Comparison of ENCODE assay signal across 20 cellular contexts in the genomic region with DNA sequence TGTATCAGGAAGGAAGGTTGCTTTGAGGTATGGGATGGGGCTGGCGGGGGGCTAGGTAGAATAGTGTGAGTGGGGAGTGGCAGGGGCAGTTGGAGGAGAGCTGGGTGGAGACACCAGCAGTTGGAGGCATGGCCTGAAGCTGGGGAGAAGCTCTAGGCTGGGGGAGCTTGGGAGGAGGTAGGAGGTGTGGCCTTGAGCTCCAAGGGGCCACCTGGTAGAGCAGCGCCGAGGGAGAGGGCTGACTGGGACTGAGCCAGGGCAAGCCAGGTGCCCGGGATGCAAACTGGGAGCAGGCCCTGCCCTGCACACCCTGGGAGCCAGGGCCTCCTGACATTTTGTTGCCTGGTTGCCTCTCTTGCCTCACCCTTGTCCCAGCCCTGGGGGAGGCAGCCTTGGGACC. TPM values are rescaled to one million over a fixed set of nuclear protein-coding genes. Genes with fewer than 3 reads are reported as not detected.
DNase-seq lines count a peak whose midpoint lies in the region; ATAC-seq and TF ChIP-seq lines count a peak whose summit lies in the region.
"Had no signal": no experiment of that assay in that cellular context is flagged by ENCODE, and none has a peak within 500 bp of the region (broad histone marks: within the 10 kb centered on the region; RNA-seq: fewer than 3 reads in every experiment).

No MANE protein-coding gene starts in this region.

- no peak for TF ChIP-seq POLR2A in prostate gland (IDR thresholded peaks at IDR 0.05)

- H2BK15ac ChIP-seq in H9 (ENCODE audit: low read depth, low read length), result no peak overlapping the region

- POLR2A ChIA-PET in Caco-2 (lab: Charles Lee), result no interaction called here

- no peak overlapping the region for H3K9ac ChIP-seq in H9 (ENCODE audit: extremely low read depth, insufficient read length, low read length)
- H3K9ac ChIP-seq: KMS-11 had no signal

- H4K5ac ChIP-seq in H9 (ENCODE audit: insufficient read length, low read depth, low read length), result no peak overlapping the region

- no peak overlapping the region for H3T11ph ChIP-seq in H9 (ENCODE audit: low read length)

- H3K27ac Mint-ChIP-seq in H9 (peak overlapping the region in 1 of 3 experiments; percentile 1; a peak in 2 of 7 replicates), Caco-2 (ENCODE audit: unreplicated experiment) (no peak overlapping the region)
- H3K27ac Mint-ChIP-seq: GM23338, HFFc6 had no signal

- H3K36me3 ChIP-seq in prostate gland (no peaks in the 10 kb centered on the region), Caco-2 (ENCODE audit: control insufficient read depth, insufficient read depth, low read length) (no peaks in the 10 kb centered on the region)
- H3K36me3 ChIP-seq: MG63, Peyer's patch had no signal

- H3K4me3 ChIP-seq in prostate gland (no peak overlapping the region), Caco-2 (ENCODE audit: low read depth, low read length) (no peak overlapping the region)
- H3K4me3 ChIP-seq: A549, GM12878, GM23338, MG63, Peyer's patch had no signal

- H4K20me1 ChIP-seq in H9 (ENCODE audit: control insufficient read depth, insufficient read depth, insufficient read length), result no peaks in the 10 kb centered on the region

- H3K4me3 Mint-ChIP-seq in H9 (no peak overlapping the region), Caco-2 (ENCODE audit: unreplicated experiment) (no peak overlapping the region)
- H3K4me3 Mint-ChIP-seq: GM23338, HFFc6 had no signal

- no peak overlapping the region for H3K4ac ChIP-seq in H9 (ENCODE audit: low read depth, low read length)

- H2BK12ac ChIP-seq in H9 (ENCODE audit: insufficient read length, low read depth, low read length), result no peak overlapping the region

- H2AFZ ChIP-seq in H9 (ENCODE audit: low read length), result no peak overlapping the region
- H2AFZ ChIP-seq: GM23338 had no signal

- DNase-seq in H9 (no peak), left cardiac atrium (no peak), prostate gland (ENCODE audit: low spot score) (no peak), GM13977 (ENCODE audit: low spot score) (no peak), NCI-H82 treated with DMSO at 0.1 percent for 48 hours (lab: John Stamatoyannopoulos, UW; ENCODE audit: unreplicated experiment) (no peak), Caco-2 (no peak)
- DNase-seq: DMS79, HFFc6, MG63, NCI-H1105 treated with DMSO at 0.1 percent for 48 hours, NCI-H187, NCI-H774, Peyer's patch, SHP77 treated with DMSO at 0.1 percent for 48 hours had no signal

- H3K56ac ChIP-seq in H9 (ENCODE audit: insufficient read length, low read depth, low read length), result no peak overlapping the region

- TF ChIP-seq CTCF in H9 (conservative IDR thresholded peaks at IDR 0.05) (no peak), prostate gland (IDR thresholded peaks at IDR 0.05) (no peak), GM13977 (IDR thresholded peaks at IDR 0.05; ENCODE audit: extremely low read depth, insufficient read depth, missing control alignments) (no peak), Caco-2 (IDR thresholded peaks at IDR 0.05; ENCODE audit: insufficient read depth in 1 of 2, low read depth in 1 of 2, low read length in 1 of 2, severe bottlenecking in 1 of 2, unreplicated experiment in 1 of 2) (no peak)

- ATAC-seq in left cardiac atrium, result peak; percentile 14 to 31
- ATAC-seq in HG03442 (IDR thresholded peaks at IDR 0.05; ENCODE audit: unreplicated experiment), result no peak
- ATAC-seq: A549, GM12878, GM23338 had no signal

- H3K27me3 Mint-ChIP-seq in H9 (ENCODE audit: low read depth) (peaks cover 7% of the 10 kb centered on the region; the same call in 1 of the 2 replicates), Caco-2 (ENCODE audit: insufficient read depth, unreplicated experiment) (no peaks in the 10 kb centered on the region)

- in situ Hi-C loops in GM13977 (cut with MboI; ENCODE audit: low pct_unique_long_range_greater_than_20kb, low sequenced_read_pairs, unreplicated experiment), result loop anchor here (25.0 kb wide), 2 partner anchors 592 to 742 kb away; no protein-coding TSS in a partner anchor

- H3K79me1 ChIP-seq in H9 (ENCODE audit: insufficient read depth, low read depth, low read length, poor library complexity, severe bottlenecking), result no peaks in the 10 kb centered on the region

- no peak overlapping the region; the same call in 1 of the 2 replicates for H3K14ac ChIP-seq in H9 (ENCODE audit: insufficient read depth, low read length)

- H2AK5ac ChIP-seq in H9 (ENCODE audit: insufficient read length, low read length), result no peak overlapping the region

- H4K91ac ChIP-seq in H9 (ENCODE audit: insufficient read length, low read depth, low read length), result peak overlapping the region; percentile 0

- peak overlapping the region; percentile 4 for H3K18ac ChIP-seq in H9 (ENCODE audit: insufficient read length, low read depth, low read length)

- H3K4me1 ChIP-seq in H9 (ENCODE audit: insufficient read depth, low read length) (peaks cover 3% of the 10 kb centered on the region; the same call in 1 of the 2 replicates), prostate gland (replicated peaks) (no peaks in the 10 kb centered on the region), Caco-2 (peaks cover 17% of the 10 kb centered on the region)
- H3K4me1 ChIP-seq: Peyer's patch had no signal

- no CpG with 5 or more reads among the region's 4 CpGs for WGBS in H9 (ENCODE audit: extremely low coverage, insufficient read length, low lambda C conversion rate)
- WGBS in prostate gland, result 71% methylated on average over 4 of the region's 4 CpGs

- H3K27ac ChIP-seq in H9 (ENCODE audit: insufficient read length, low read depth, low read length) (no peak overlapping the region), cingulate gyrus (ENCODE audit: low read depth, low read length) (peak overlapping the region; percentile 82), prostate gland (peak overlapping the region; percentile 42 to 52)
- H3K27ac ChIP-seq: KMS-11 had no signal

- H3K79me2 ChIP-seq in H9 (ENCODE audit: insufficient read depth, low read length), result no peaks in the 10 kb centered on the region

- peaks cover 2 to 14% (median 5%) of the 10 kb centered on the region in 3 experiments; a peak in 6 of 7 replicates for H3K36me3 Mint-ChIP-seq in H9 (ENCODE audit: insufficient read depth in 1 of 3, low read depth in 3 of 3)
- peaks cover 6% of the 10 kb centered on the region for H3K36me3 Mint-ChIP-seq in Caco-2 (ENCODE audit: insufficient read depth, unreplicated experiment)

- no peak overlapping the region for H4K8ac ChIP-seq in H9 (replicated peaks; ENCODE audit: insufficient read length, low read depth, low read length)

- CTCF ChIA-PET in Caco-2 (lab: Charles Lee), result interaction anchor here (1.7 to 1.9 kb wide), 2 partner anchors 10 to 55 kb away, joined by 4 to 6 read pairs; no protein-coding TSS in a partner anchor

- H2BK20ac ChIP-seq in H9 (ENCODE audit: low read depth, low read length, poor library complexity, severe bottlenecking), result no peak overlapping the region

- H3K9me3 Mint-ChIP-seq in H9 (peaks cover 17% of the 10 kb centered on the region in 2 experiments), Caco-2 (ENCODE audit: unreplicated experiment) (peaks cover 10% of the 10 kb centered on the region)

- no peaks in the 10 kb centered on the region for H3K9me3 ChIP-seq in H9 (ENCODE audit: control insufficient read depth, low read depth, low read length)
- H3K9me3 ChIP-seq in prostate gland, result no peaks in the 10 kb centered on the region
- no peaks in the 10 kb centered on the region for H3K9me3 ChIP-seq in Caco-2

- BruUV-seq in Caco-2 (replicated peaks; lab: Mats Ljungman, UMichigan), result no TSS peak

- no peak overlapping the region for H3K4me2 ChIP-seq in H9 (ENCODE audit: insufficient read depth, insufficient read length, low read length)
- H3K4me2 ChIP-seq: A549, GM23338, KMS-11 had no signal

- intact Hi-C loops in left cardiac atrium (cut with DNase I) (loop anchor here in 1 of 2 donors (5.0 kb wide), 1 partner anchor 37 kb away; no protein-coding TSS in a partner anchor), prostate gland (cut with DNase I) (loop anchor here (2.0 kb wide), 1 partner anchor 23 kb away; no protein-coding TSS in a partner anchor), Caco-2 (cut with micrococcal nuclease; ENCODE audit: unreplicated experiment) (no loop called here)

- H3K4me1 Mint-ChIP-seq in H9 (peaks cover 22% of the 10 kb centered on the region in 2 experiments), Caco-2 (ENCODE audit: low read depth, unreplicated experiment) (peaks cover 7% of the 10 kb centered on the region)

- H2BK5ac ChIP-seq in H9 (ENCODE audit: insufficient read length, low read length), result no peak overlapping the region

- no peak overlapping the region for H2BK120ac ChIP-seq in H9 (ENCODE audit: low read depth, low read length, poor library complexity, severe bottlenecking)

- no peak overlapping the region for H3K23ac ChIP-seq in H9 (ENCODE audit: insufficient read length, low read depth, low read length)

- no peaks in the 10 kb centered on the region for H3K23me2 ChIP-seq in H9 (ENCODE audit: insufficient read length, low read depth, low read length, poor library complexity, severe bottlenecking)

- H3K27me3 ChIP-seq in H9 (ENCODE audit: insufficient read depth, low read length) (no peaks in the 10 kb centered on the region), prostate gland (replicated peaks; ENCODE audit: insufficient read depth) (no peaks in the 10 kb centered on the region), Caco-2 (replicated peaks; ENCODE audit: control insufficient read depth, insufficient read depth, low read length) (no peaks in the 10 kb centered on the region)
- H3K27me3 ChIP-seq: MG63, Peyer's patch had no signal

RNA-seq across cellular contexts. Expression of a gene that starts 33.1 kb away (rescaled TPM):
- total RNA-seq in H9 (2021) (296 and 301 TPM in 2 replicates), left cardiac atrium (100 to 1,000 TPM; 149 to 157 TPM), prostate gland (100 to 1,000 TPM; 109 to 213 TPM), Caco-2 (2022) (379 and 384 TPM in 2 replicates)
